32 cellular contexts compared by ENCODE assay signal in the genomic region with DNA sequence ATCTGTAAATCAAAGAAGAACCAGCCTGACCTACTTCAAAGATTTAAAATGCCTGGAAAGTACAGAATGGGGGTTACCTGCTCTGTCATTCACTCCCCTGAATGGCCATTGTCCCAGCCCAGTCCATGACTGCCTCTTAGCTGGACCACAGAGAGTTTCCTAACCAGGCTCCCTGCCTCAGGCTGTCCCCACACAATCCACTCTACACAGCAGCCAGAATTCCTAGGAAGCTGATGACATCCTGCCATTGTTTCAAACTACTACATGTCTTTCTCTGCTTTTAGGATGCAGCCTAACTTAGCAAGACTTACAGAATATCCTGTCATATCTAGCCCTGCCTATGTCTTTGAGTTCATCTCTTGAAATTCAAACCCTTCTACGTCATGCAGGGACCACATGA. TPM values are rescaled to one million over a fixed set of nuclear protein-coding genes. Genes with fewer than 3 reads are reported as not detected.
"Had no signal": no experiment of that assay in that cellular context is flagged by ENCODE, and none has a peak within 500 bp of the region (broad histone marks: within the 10 kb centered on the region; RNA-seq: fewer than 3 reads in every experiment).

No MANE protein-coding gene starts in this region.

- H3K36me3 ChIP-seq: cardiac muscle cell, colonic mucosa, esophagus squamous epithelium, gastroesophageal sphincter, heart right ventricle, WERI-Rb-1 had no signal

- H3K27ac ChIP-seq: cardiac muscle cell, colonic mucosa, epithelial cell of prostate, esophagus squamous epithelium, gastroesophageal sphincter, heart right ventricle, WERI-Rb-1 had no signal

- FAIRE-seq: astrocyte, endothelial cell of umbilical vein had no signal

- H3K9me3 ChIP-seq: colonic mucosa had no signal

- DNase-seq: activated B cell treated with CpG ODN at 0.5 μM for 24 hours; activated CD4-positive, alpha-beta T cell treated with anti-CD3 and anti-CD28 coated beads for 48 hours; activated CD4-positive, alpha-beta T cell treated with anti-CD3 and anti-CD28 coated beads, Interleukin-2, amount 50 U/mL, for 1 hour; activated CD4-positive, alpha-beta T cell treated with anti-CD3 and anti-CD28 coated beads, Interleukin-2, amount 50 U/mL, for 48 hours; activated CD8-positive, alpha-beta memory T cell treated with anti-CD3 and anti-CD28 coated beads for 24 hours; activated CD8-positive, alpha-beta T cell treated with anti-CD3 and anti-CD28 coated beads for 36 hours; activated effector memory CD4-positive, alpha-beta T cell treated with Interleukin-2 at 50 U/mL for 16 hours; activated gamma-delta T cell treated with Interleukin-2 at 50 U/mL for 16 hours; activated naive CD4-positive, alpha-beta T cell treated with anti-CD3 and anti-CD28 coated beads, Interleukin-2, amount 50 U/mL, for 16 hours; activated naive CD4-positive, alpha-beta T cell treated with Interleukin-2 at 50 U/mL for 16 hours; activated T-cell treated with anti-CD3 and anti-CD28 coated beads, Interleukin-2, amount 50 U/mL, for 4 hours; amniotic stem cell; anterior cingulate cortex; central memory CD4-positive, alpha-beta T cell; cerebellar nuclear complex; colonic mucosa; effector CD4-positive, alpha-beta T cell; effector memory CD8-positive, alpha-beta T cell; esophagus squamous epithelium; foreskin melanocyte; heart right ventricle; T-helper 1 cell; T-helper 17 cell; T1000; WERI-Rb-1 had no signal

- H3K4me3 ChIP-seq: cardiac muscle cell, colonic mucosa, esophagus squamous epithelium, gastroesophageal sphincter, heart right ventricle had no signal

- H3K4me1 ChIP-seq: colonic mucosa, esophagus squamous epithelium, gastroesophageal sphincter, heart right ventricle had no signal

- ATAC-seq: activated CD4-positive, CD25-positive, alpha-beta regulatory T cell treated with anti-CD3 and anti-CD28 coated beads, Interleukin-2, amount 50 U/mL, for 24 hours; activated CD8-positive, alpha-beta T cell treated with anti-CD3 and anti-CD28 coated beads for 36 hours; activated T-cell treated with anti-CD3 and anti-CD28 coated beads, Interleukin-2, amount 50 U/mL, for 4 hours; activated T-helper 17 cell treated with anti-CD3 and anti-CD28 coated beads, Interleukin-2, amount 50 U/mL, for 72 hours; effector memory CD8-positive, alpha-beta T cell; gastroesophageal sphincter; T-helper 17 cell had no signal

RNA-seq across cellular contexts. Expression of a gene that starts 15.9 kb away (rescaled TPM):
- total RNA-seq: activated CD8-positive, alpha-beta T cell treated with anti-CD3 and anti-CD28 coated beads for 36 hours; activated T-helper 17 cell treated with anti-CD3 and anti-CD28 coated beads, Interleukin-2, amount 50 U/mL, for 72 hours; endothelial cell of umbilical vein; T-helper 17 cell had no signal
